Comparison of ENCODE assay signal across 25 cellular contexts in the genomic region with DNA sequence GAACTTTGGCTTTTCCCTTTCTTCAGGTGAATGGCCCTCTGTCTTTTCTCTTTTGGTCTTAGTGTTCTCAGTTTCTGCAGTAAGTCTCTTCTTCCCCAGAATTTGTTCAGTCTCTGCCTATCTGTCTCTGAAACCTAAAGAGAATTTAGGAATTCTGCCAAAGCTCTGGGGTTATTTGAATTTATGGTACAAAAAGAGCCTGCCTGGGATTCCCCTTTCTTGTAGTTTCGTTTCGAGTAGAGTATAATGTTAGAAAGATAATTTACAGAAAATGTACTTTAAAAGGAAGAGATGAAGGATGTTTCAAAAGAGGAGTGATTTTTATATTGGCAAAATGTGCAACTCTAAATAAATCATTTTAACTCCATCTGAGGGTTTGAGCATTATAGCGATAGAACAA.
DNase-seq lines count a peak whose midpoint lies in the region; ATAC-seq lines count a peak whose summit lies in the region.
"Had no signal": no experiment of that assay in that cellular context is flagged by ENCODE, and none has a peak within 500 bp of the region (broad histone marks: within the 10 kb centered on the region; RNA-seq: fewer than 3 reads in every experiment).

No MANE protein-coding gene starts in this region.

- H3K4me3 Mint-ChIP-seq in activated T-cell treated with anti-CD3 and anti-CD28 coated beads, Interleukin-2, amount 50 U/mL, for 24 hours: peak overlapping the region; percentile 41
- peak overlapping the region; percentile 13 for H3K4me3 Mint-ChIP-seq in activated naive CD8-positive, alpha-beta T cell treated with anti-CD3 and anti-CD28 coated beads, Interleukin-2, amount 50 U/mL, for 24 hours
- H3K4me3 Mint-ChIP-seq: activated naive CD8-positive, alpha-beta T cell; immature natural killer cell; naive thymus-derived CD8-positive, alpha-beta T cell had no signal

- H3K36me3 Mint-ChIP-seq in activated T-cell treated with anti-CD3 and anti-CD28 coated beads, Interleukin-2, amount 50 U/mL, for 24 hours (ENCODE audit: low read depth): peaks cover 3% of the 10 kb centered on the region
- H3K36me3 Mint-ChIP-seq in activated naive CD8-positive, alpha-beta T cell treated with anti-CD3 and anti-CD28 coated beads, Interleukin-2, amount 50 U/mL, for 24 hours (ENCODE audit: low read depth): no peaks in the 10 kb centered on the region
- H3K36me3 Mint-ChIP-seq: naive thymus-derived CD8-positive, alpha-beta T cell had no signal

- H3K4me1 Mint-ChIP-seq in activated T-cell treated with anti-CD3 and anti-CD28 coated beads, Interleukin-2, amount 50 U/mL, for 24 hours (ENCODE audit: low read depth): peaks cover 87% of the 10 kb centered on the region
- H3K4me1 Mint-ChIP-seq in activated naive CD8-positive, alpha-beta T cell treated with anti-CD3 and anti-CD28 coated beads, Interleukin-2, amount 50 U/mL, for 24 hours: peaks cover 51% of the 10 kb centered on the region

- DNase-seq in activated T-cell treated with anti-CD3 and anti-CD28 coated beads, Interleukin-2, amount 50 U/mL, for 24 hours: no peak
- no peak for DNase-seq in activated T-cell treated with anti-CD3 and anti-CD28 coated beads, Interleukin-2, amount 50 U/mL, for 1 hour
- no peak for DNase-seq in activated naive CD8-positive, alpha-beta T cell treated with anti-CD3 and anti-CD28 coated beads, Interleukin-2, amount 50 U/mL, for 24 hours
- DNase-seq in NCI-H82 treated with DMSO at 0.1 percent for 48 hours (lab: John Stamatoyannopoulos, UW; ENCODE audit: unreplicated experiment) (no peak), posterior vena cava (ENCODE audit: low spot score) (no peak), epidermal melanocyte (ENCODE audit: insufficient read length, low spot score) (no peak)
- DNase-seq: activated CD4-positive, CD25-positive, alpha-beta regulatory T cell treated with anti-CD3 and anti-CD28 coated beads, Interleukin-2, amount 50 U/mL, for 72 hours; activated CD8-positive, alpha-beta memory T cell treated with anti-CD3 and anti-CD28 coated beads, Interleukin-2, amount 50 U/mL, for 48 hours; C1 segment of cervical spinal cord; foreskin fibroblast; immature natural killer cell; left ventricle myocardium inferior; naive thymus-derived CD8-positive, alpha-beta T cell; NCI-H1105; NCI-H2029 treated with DMSO at 0.1 percent for 48 hours; NCI-H226; NCI-H774; OCI-M1; pancreas; right cardiac atrium; stimulated activated CD4-positive, alpha-beta T cell treated with anti-CD3 and anti-CD28 coated beads, Interleukin-4, amount 100 ng/mL, for 24 hours; upper lobe of right lung had no signal

- peaks cover 2% of the 10 kb centered on the region for H3K9me3 Mint-ChIP-seq in activated T-cell treated with anti-CD3 and anti-CD28 coated beads, Interleukin-2, amount 50 U/mL, for 24 hours
- no peaks in the 10 kb centered on the region for H3K9me3 Mint-ChIP-seq in activated naive CD8-positive, alpha-beta T cell treated with anti-CD3 and anti-CD28 coated beads, Interleukin-2, amount 50 U/mL, for 24 hours
- H3K9me3 Mint-ChIP-seq: immature natural killer cell had no signal

- H3K27ac Mint-ChIP-seq in activated T-cell treated with anti-CD3 and anti-CD28 coated beads, Interleukin-2, amount 50 U/mL, for 24 hours: peak overlapping the region; percentile 76
- no peak overlapping the region for H3K27ac Mint-ChIP-seq in activated naive CD8-positive, alpha-beta T cell treated with anti-CD3 and anti-CD28 coated beads, Interleukin-2, amount 50 U/mL, for 24 hours
- H3K27ac Mint-ChIP-seq: activated naive CD8-positive, alpha-beta T cell; immature natural killer cell had no signal

- peak; percentile 57 for ATAC-seq in GM18858 (IDR thresholded peaks at IDR 0.05; ENCODE audit: unreplicated experiment)
- ATAC-seq in HG02884 (IDR thresholded peaks at IDR 0.05; ENCODE audit: unreplicated experiment): peak; percentile 58
- no peak for ATAC-seq in activated naive CD8-positive, alpha-beta T cell treated with anti-CD3 and anti-CD28 coated beads, Interleukin-2, amount 50 U/mL, for 24 hours
- ATAC-seq: naive thymus-derived CD8-positive, alpha-beta T cell; pancreas; right cardiac atrium; upper lobe of right lung had no signal

- intact Hi-C loops in posterior vena cava (cut with DNase I): no loop called here

- no peaks in the 10 kb centered on the region for H3K27me3 Mint-ChIP-seq in activated T-cell treated with anti-CD3 and anti-CD28 coated beads, Interleukin-2, amount 50 U/mL, for 24 hours
- no peaks in the 10 kb centered on the region for H3K27me3 Mint-ChIP-seq in activated naive CD8-positive, alpha-beta T cell treated with anti-CD3 and anti-CD28 coated beads, Interleukin-2, amount 50 U/mL, for 24 hours
- H3K27me3 Mint-ChIP-seq: activated naive CD8-positive, alpha-beta T cell; naive thymus-derived CD8-positive, alpha-beta T cell had no signal
